In genomic region chr21:26614251-26614650, GRCh38 we compare ENCODE assay signal across 16 cellular contexts. TPM values are rescaled to one million over a fixed set of nuclear protein-coding genes. Genes with fewer than 3 reads are reported as not detected.
A peak's percentile ranks its signal among the peaks of the same experiment; 100 is the strongest.
DNase-seq lines count a peak whose midpoint lies in the region; ATAC-seq lines count a peak whose summit lies in the region.
"Had no signal": no experiment of that assay in that cellular context is flagged by ENCODE, and none has a peak within 500 bp of the region (broad histone marks: within the 10 kb centered on the region; RNA-seq: fewer than 3 reads in every experiment).

No MANE protein-coding gene starts in this region.

- H3K23ac ChIP-seq in mesenchymal stem cell (ENCODE audit: low read length in 2 of 2), result no peak overlapping the region

- H2BK12ac ChIP-seq in mesenchymal stem cell (ENCODE audit: low read length in 2 of 2), result no peak overlapping the region

- H3K4me1 ChIP-seq in mesenchymal stem cell (ENCODE audit: control insufficient read depth, insufficient read depth, low read depth, low read length), result no peaks in the 10 kb centered on the region
- H3K4me1 ChIP-seq: BLaER1, Caco-2 had no signal

- no peak overlapping the region for H3K14ac ChIP-seq in mesenchymal stem cell (ENCODE audit: low read length in 2 of 2)

- H3K79me1 ChIP-seq in mesenchymal stem cell (replicated peaks; ENCODE audit: low read length, poor library complexity, severe bottlenecking), result no peaks in the 10 kb centered on the region

- H3K4me2 ChIP-seq in mesenchymal stem cell (ENCODE audit: low read length, poor library complexity, severe bottlenecking), result no peak overlapping the region
- H3K4me2 ChIP-seq: BLaER1 had no signal

- H3K9ac ChIP-seq in mesenchymal stem cell (ENCODE audit: low read length), result no peak overlapping the region
- H3K9ac ChIP-seq: BLaER1, GM23248 had no signal

- DNase-seq in OCI-M1 (lab: John Stamatoyannopoulos, UW), result peak; percentile 60
- peak; percentile 93 for DNase-seq in dedifferentiated amniotic fluid mesenchymal stem cell (ENCODE audit: extremely low spot score)
- peak; percentile 11 for DNase-seq in mesenchymal stem cell
- no peak for DNase-seq in A172 (ENCODE audit: low spot score)
- no peak for DNase-seq in stimulated activated CD4-positive, alpha-beta T cell treated with anti-CD3 and anti-CD28 coated beads, Interleukin-12 subunit alpha, Interleukin-12 subunit beta, amount 100 ng/mL, for 4 hours
- DNase-seq: Caco-2; CD8-positive, alpha-beta memory T cell; DND-41; GDM1; GM23248 had no signal

- no peak overlapping the region for H2AFZ ChIP-seq in mesenchymal stem cell (ENCODE audit: low read depth, low read length)
- H2AFZ ChIP-seq: GM23248 had no signal

- no peaks in the 10 kb centered on the region for H3K36me3 ChIP-seq in mesenchymal stem cell (ENCODE audit: control insufficient read depth in 1 of 2, insufficient read depth in 2 of 2, low read depth in 1 of 2, low read length in 2 of 2)
- H3K36me3 ChIP-seq: BLaER1 had no signal

- no peaks in the 10 kb centered on the region for H3K9me3 ChIP-seq in mesenchymal stem cell (ENCODE audit: control insufficient read depth, low read length)
- H3K9me3 ChIP-seq: BLaER1, Caco-2 had no signal

- peaks cover 0 to 2% of the 10 kb centered on the region in 2 experiments for H3K27me3 ChIP-seq in mesenchymal stem cell (ENCODE audit: control insufficient read depth in 1 of 2, insufficient read depth in 1 of 2, low read length in 2 of 2)
- H3K27me3 ChIP-seq: BLaER1 had no signal

- no peak overlapping the region for H3K4me3 ChIP-seq in mesenchymal stem cell (ENCODE audit: insufficient read depth in 1 of 2, low read depth in 1 of 2, low read length in 2 of 2)
- H3K4me3 ChIP-seq: BLaER1, GM23248, K562 had no signal

- no peak overlapping the region for H2BK120ac ChIP-seq in mesenchymal stem cell (ENCODE audit: low read depth, low read length)

- no peak overlapping the region for H3K27ac ChIP-seq in mesenchymal stem cell (ENCODE audit: low read length, poor library complexity, severe bottlenecking)
- H3K27ac ChIP-seq: BLaER1, GM23248 had no signal

- H4K8ac ChIP-seq in mesenchymal stem cell (ENCODE audit: low read length), result no peak overlapping the region

- no peak for ATAC-seq in GM19397 (IDR thresholded peaks at IDR 0.05; ENCODE audit: unreplicated experiment)
- no peak for ATAC-seq in HG03469 (IDR thresholded peaks at IDR 0.05; ENCODE audit: unreplicated experiment)
- ATAC-seq: HCT116, K562 had no signal

- no peak overlapping the region for H3K4ac ChIP-seq in mesenchymal stem cell (ENCODE audit: low read depth in 1 of 2, low read length in 2 of 2)

- no peak overlapping the region for H2BK5ac ChIP-seq in mesenchymal stem cell (ENCODE audit: low read depth, low read length, poor library complexity, severe bottlenecking)

- H4K91ac ChIP-seq in mesenchymal stem cell (ENCODE audit: low read length), result no peak overlapping the region

- H3K18ac ChIP-seq in mesenchymal stem cell (ENCODE audit: low read depth in 1 of 2, low read length in 2 of 2), result no peak overlapping the region

- no peak overlapping the region for H2AK5ac ChIP-seq in mesenchymal stem cell (ENCODE audit: low read length, severe bottlenecking)

- H2BK15ac ChIP-seq in mesenchymal stem cell (ENCODE audit: low read depth, poor library complexity, severe bottlenecking), result no peak overlapping the region

- WGBS in mesenchymal stem cell, result no CpG with 5 or more reads among the region's 1 CpG

RNA-seq across cellular contexts. Expression of gene CYYR1, which starts 41.2 kb away (rescaled TPM):
- polyA plus RNA-seq in mesenchymal stem cell (2013, experiment 1 of 2), result 0.47 TPM
- 0.45 TPM for polyA plus RNA-seq in mesenchymal stem cell (2013, experiment 2 of 2)
- not detected in 2 replicates for total RNA-seq in A172 (2014; rRNA removed; shearing (Covaris generic))
- total RNA-seq: Caco-2; CD8-positive, alpha-beta memory T cell; GM23248; K562 had no signal
- polyA plus RNA-seq: AG04450; CD8-positive, alpha-beta memory T cell; K562 had no signal

Comparison
In these comparisons a context has a peak if more than half of its experiments do, and no peak if none do; other contexts are left out.
1. DNase-seq: peak in OCI-M1 (single experiment), dedifferentiated amniotic fluid mesenchymal stem cell (single experiment) and mesenchymal stem cell (single experiment); none in A172 (single experiment) and stimulated activated CD4-positive, alpha-beta T cell treated with anti-CD3 and anti-CD28 coated beads, Interleukin-12 subunit alpha, Interleukin-12 subunit beta, amount 100 ng/mL, for 4 hours (single experiment).